ENCODE assay signal across 9 cellular contexts in genomic region chr12:4116251-4117111, GRCh38.
DNase-seq lines count a peak whose midpoint lies in the region; TF ChIP-seq lines count a peak whose summit lies in the region.
"Had no signal": no experiment of that assay in that cellular context is flagged by ENCODE, and none has a peak within 500 bp of the region (broad histone marks: within the 10 kb centered on the region; RNA-seq: fewer than 3 reads in every experiment).

No MANE protein-coding gene starts in this region.

- H3K36me3 Mint-ChIP-seq in activated CD4-positive, alpha-beta memory T cell treated with anti-CD3 and anti-CD28 coated beads for 36 hours, result no peaks in the 10 kb centered on the region

- H3K9me3 Mint-ChIP-seq in activated CD4-positive, alpha-beta memory T cell treated with anti-CD3 and anti-CD28 coated beads for 36 hours, result no peaks in the 10 kb centered on the region

- intact Hi-C loops in activated CD4-positive, alpha-beta memory T cell treated with anti-CD3 and anti-CD28 coated beads for 36 hours (cut with micrococcal nuclease), result loop anchor here (5.0 kb wide), 1 partner anchor 244 kb away; the partner anchor contains the start of gene PARP11

- no peak for TF ChIP-seq CTCF in right atrium auricular region (IDR thresholded peaks at IDR 0.05)
- TF ChIP-seq CTCF in GM13976 (IDR thresholded peaks at IDR 0.05; ENCODE audit: borderline replicate concordance, control extremely low read depth, extremely low read depth, insufficient read depth, missing control alignments), result no peak

- CTCF ChIA-PET in activated CD4-positive, alpha-beta memory T cell treated with anti-CD3 and anti-CD28 coated beads for 36 hours (lab: Charles Lee), result interaction anchor here (1.1 to 11.0 kb wide), 11 partner anchors 9 to 160 kb away, joined by 3 to 92 read pairs (median 4); partner anchors contain the start of gene CCND2

- DNase-seq in A172 (ENCODE audit: low spot score) (peak; percentile 58), right atrium auricular region (ENCODE audit: low spot score) (peak; percentile 4), medulla oblongata (ENCODE audit: extremely low spot score) (no peak), NCI-H1436 treated with DMSO at 0.1 percent for 48 hours (lab: John Stamatoyannopoulos, UW) (no peak), GM13976 (ENCODE audit: low spot score) (no peak)
- DNase-seq in activated CD4-positive, alpha-beta memory T cell treated with anti-CD3 and anti-CD28 coated beads for 36 hours, result no peak
- no peak for DNase-seq in stimulated activated naive CD4-positive, alpha-beta T cell (lab: John Stamatoyannopoulos, UW)

- peaks cover 73% of the 10 kb centered on the region for H3K4me1 Mint-ChIP-seq in activated CD4-positive, alpha-beta memory T cell treated with anti-CD3 and anti-CD28 coated beads for 36 hours (ENCODE audit: low read depth)

- H3K9me3 ChIP-seq in right atrium auricular region, result no peaks in the 10 kb centered on the region
- H3K9me3 ChIP-seq: ascending aorta had no signal

- H3K4me1 ChIP-seq in right atrium auricular region, result peaks cover 0 to 22% of the 10 kb centered on the region in 2 donors
- H3K4me1 ChIP-seq: ascending aorta had no signal

- H3K4me3 ChIP-seq in right atrium auricular region, result no peak overlapping the region
- H3K4me3 ChIP-seq: ascending aorta had no signal

- TF ChIP-seq POLR2A in GM15510 (IDR thresholded peaks at IDR 0.05; ENCODE audit: borderline replicate concordance, extremely low read depth, insufficient read length), result peak; percentile 13

- H3K27ac Mint-ChIP-seq in activated CD4-positive, alpha-beta memory T cell treated with anti-CD3 and anti-CD28 coated beads for 36 hours, result no peak overlapping the region

- H3K36me3 ChIP-seq in right atrium auricular region, result no peaks in the 10 kb centered on the region
- H3K36me3 ChIP-seq: ascending aorta had no signal

- no peak overlapping the region for H3K27ac ChIP-seq in right atrium auricular region
- H3K27ac ChIP-seq: ascending aorta had no signal

- in situ Hi-C loops in GM13976 (cut with MboI; ENCODE audit: low sequenced_read_pairs, unreplicated experiment), result no loop called here

- peak overlapping the region; percentile 30 for H3K4me3 Mint-ChIP-seq in activated CD4-positive, alpha-beta memory T cell treated with anti-CD3 and anti-CD28 coated beads for 36 hours

- peaks cover 11% of the 10 kb centered on the region for H3K27me3 Mint-ChIP-seq in activated CD4-positive, alpha-beta memory T cell treated with anti-CD3 and anti-CD28 coated beads for 36 hours

- no peaks in the 10 kb centered on the region for H3K27me3 ChIP-seq in right atrium auricular region
- H3K27me3 ChIP-seq: ascending aorta had no signal

- POLR2A ChIA-PET in activated CD4-positive, alpha-beta memory T cell treated with anti-CD3 and anti-CD28 coated beads for 36 hours (lab: Charles Lee), result interaction anchor here (0.8 to 3.6 kb wide), 9 partner anchors 18 to 160 kb away, joined by 4 to 36 read pairs (median 6); partner anchors contain the start of gene CCND2

Comparison
In these comparisons a context has a peak if more than half of its experiments do, and no peak if none do; other contexts are left out.
1. DNase-seq: peak in A172 (single experiment) and right atrium auricular region (single experiment); none in activated CD4-positive, alpha-beta memory T cell treated with anti-CD3 and anti-CD28 coated beads for 36 hours (single experiment), medulla oblongata (single experiment), NCI-H1436 treated with DMSO at 0.1 percent for 48 hours (single experiment), GM13976 (single experiment) and stimulated activated naive CD4-positive, alpha-beta T cell (0 of 6).